Comparison of ENCODE assay signal across 21 cellular contexts in genomic region chr1:48333316-48333715, GRCh38.
"Had no signal": no experiment of that assay in that cellular context is flagged by ENCODE, and none has a peak within 500 bp of the region (broad histone marks: within the 10 kb centered on the region; RNA-seq: fewer than 3 reads in every experiment).

No MANE protein-coding gene starts in this region.

- H3K36me3 ChIP-seq: SJSA1 had no signal

- H3K4me3 ChIP-seq: SJSA1, SK-N-MC had no signal

- H3K4me1 ChIP-seq: SJSA1 had no signal

- DNase-seq: Karpas-422, KG1, MM.1S, NCI-H1092 treated with DMSO at 0.1 percent for 48 hours, NCI-H1436, NCI-H187, NCI-H2029, NCI-H2081 treated with DMSO at 0.1 percent for 48 hours, NCI-H2171, NCI-H226, NCI-H446, NCI-H510A, NCI-H524 treated with DMSO at 0.1 percent for 48 hours, NCI-H69, NCI-H774, Right ventricle myocardium superior, RPMI8226, SIG-M5 had no signal

- H3K27ac ChIP-seq: HL-60, SJSA1, SK-N-MC had no signal

- H3K27me3 ChIP-seq: SJSA1 had no signal
